Comparison of ENCODE assay signal across 26 cellular contexts in the genomic region with DNA sequence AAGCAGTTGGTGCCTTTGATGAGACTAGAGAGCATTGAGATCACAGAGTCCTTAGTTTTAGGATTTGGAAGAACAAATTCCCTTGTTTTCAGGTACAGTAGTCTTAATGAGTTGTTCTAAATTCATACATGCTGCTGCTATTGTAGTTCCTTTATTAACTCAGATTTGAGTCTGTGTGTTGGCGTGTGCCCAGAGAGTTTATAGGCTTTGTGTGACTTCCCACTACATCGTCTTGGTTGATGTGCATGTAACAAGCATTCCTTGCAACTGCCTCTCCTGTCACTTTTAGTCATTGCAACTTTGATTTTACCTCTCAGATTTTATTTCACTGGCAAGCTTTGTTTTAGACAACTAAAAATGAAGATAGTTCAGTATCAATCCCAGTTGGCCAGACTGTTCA.
"Had no signal": no experiment of that assay in that cellular context is flagged by ENCODE, and none has a peak within 500 bp of the region (broad histone marks: within the 10 kb centered on the region; RNA-seq: fewer than 3 reads in every experiment).

No MANE protein-coding gene starts in this region.

- H3K27me3 Mint-ChIP-seq: T-cell had no signal

- H3K36me3 ChIP-seq: SJCRH30 had no signal

- H3K27ac Mint-ChIP-seq: T-cell had no signal

- ATAC-seq: Panc1, Right ventricle myocardium inferior, SK-N-SH treated with all-trans-retinoic acid at 6 μM for 48 hours, T-cell had no signal

- H2AFZ ChIP-seq: PC-9 had no signal

- H3K9me3 Mint-ChIP-seq: T-cell had no signal

- DNase-seq: Kasumi-1, MM.1S, MV-4-11, NCI-H1092, NCI-H1105, NCI-H1417 treated with DMSO at 0.1 percent for 48 hours, NCI-H1436 treated with DMSO at 0.1 percent for 48 hours, NCI-H1694 treated with DMSO at 0.1 percent for 48 hours, NCI-H187 treated with DMSO at 0.1 percent for 48 hours, NCI-H2029, NCI-H2081, NCI-H2227 treated with DMSO at 0.1 percent for 48 hours, NCI-H345, NCI-H446, NCI-H526 treated with DMSO at 0.1 percent for 48 hours, NCI-H774, PC-9, SHP77, SIG-M5, SJCRH30, T-cell had no signal

- H3K4me2 ChIP-seq: PC-9 had no signal

- H3K4me1 Mint-ChIP-seq: T-cell had no signal

- H3K4me3 ChIP-seq: PC-9, SJCRH30, SK-N-MC had no signal

- H3K27me3 ChIP-seq: SJCRH30 had no signal

- H3K27ac ChIP-seq: PC-9, RWPE1, SJCRH30, SK-N-MC had no signal

- H3K4me3 Mint-ChIP-seq: T-cell had no signal
